In genomic region chr1:94083653-94084052, GRCh38 we compare ENCODE assay signal across 17 cellular contexts. TPM values are rescaled to one million over a fixed set of nuclear protein-coding genes. Genes with fewer than 3 reads are reported as not detected.
A peak's percentile ranks its signal among the peaks of the same experiment; 100 is the strongest.
DNase-seq lines count a peak whose midpoint lies in the region; ATAC-seq and TF ChIP-seq lines count a peak whose summit lies in the region.
"Had no signal": no experiment of that assay in that cellular context is flagged by ENCODE, and none has a peak within 500 bp of the region (broad histone marks: within the 10 kb centered on the region; RNA-seq: fewer than 3 reads in every experiment).

No MANE protein-coding gene starts in this region.

- H3K4me1 ChIP-seq in thyroid gland, result peaks cover 27 to 34% of the 10 kb centered on the region in 2 donors

- H3K36me3 Mint-ChIP-seq in glutamatergic neuron (ENCODE audit: unreplicated experiment), result no peaks in the 10 kb centered on the region

- H3K27me3 ChIP-seq in thyroid gland, result no peaks in the 10 kb centered on the region

- peaks cover 7% of the 10 kb centered on the region for H3K4me1 Mint-ChIP-seq in glutamatergic neuron (ENCODE audit: low read depth, unreplicated experiment)

- no peaks in the 10 kb centered on the region for H3K36me3 ChIP-seq in thyroid gland

- no peak for TF ChIP-seq POLR2A in thyroid gland (IDR thresholded peaks at IDR 0.05)

- H3K4me3 Mint-ChIP-seq in glutamatergic neuron (ENCODE audit: unreplicated experiment), result no peak overlapping the region

- 74 to 76% methylated on average over 4 of the region's 4 CpGs for WGBS in thyroid gland, 2 donors

- peak overlapping the region in 2 of 3 donors; percentile 60 to 65 for H3K27ac ChIP-seq in thyroid gland
- H3K27ac ChIP-seq: C4-2B, PC-9 had no signal

- no peaks in the 10 kb centered on the region for H3K9me3 Mint-ChIP-seq in glutamatergic neuron (ENCODE audit: unreplicated experiment)

- peak overlapping the region; percentile 52 for H3K27ac Mint-ChIP-seq in glutamatergic neuron (ENCODE audit: unreplicated experiment)

- intact Hi-C loops in thyroid gland (cut with DNase I), result no loop called here
- intact Hi-C loops in left cardiac atrium (cut with DNase I), result no loop called here

- H3K27me3 Mint-ChIP-seq in glutamatergic neuron (ENCODE audit: unreplicated experiment), result peaks cover 2% of the 10 kb centered on the region

- H3K4me3 ChIP-seq in thyroid gland (replicated peaks in 1 of 3), result no peak overlapping the region
- H3K4me3 ChIP-seq: PC-9 had no signal

- no peak for TF ChIP-seq CTCF in glutamatergic neuron (IDR thresholded peaks at IDR 0.05; ENCODE audit: partially characterized antibody, unreplicated experiment)
- no peak for TF ChIP-seq CTCF in thyroid gland (IDR thresholded peaks at IDR 0.05)

- no peaks in the 10 kb centered on the region for H3K9me3 ChIP-seq in thyroid gland

- DNase-seq in NCI-H510A treated with DMSO at 0.1 percent for 48 hours (lab: John Stamatoyannopoulos, UW) (peak; percentile 60), NCI-H510A (lab: John Stamatoyannopoulos, UW) (no peak), NCI-H524 (lab: John Stamatoyannopoulos, UW) (peak; percentile 17 to 67), glutamatergic neuron (no peak), thyroid gland (no peak), left cardiac atrium (no peak)
- no peak for DNase-seq in stimulated activated CD4-positive, alpha-beta T cell treated with anti-CD3 and anti-CD28 coated beads, Interleukin-12 subunit alpha, Interleukin-12 subunit beta, amount 100 ng/mL, for 4 hours
- DNase-seq: COR-L47, DMS79, GF-D8, GOT3, NCI-H146, NCI-H526 treated with DMSO at 0.1 percent for 48 hours, PC-9 had no signal

- ATAC-seq in HG03108 (IDR thresholded peaks at IDR 0.05; ENCODE audit: unreplicated experiment), result no peak
- no peak for ATAC-seq in left cardiac atrium

RNA-seq across cellular contexts. Expression of gene ABCA4, which starts 37.3 kb away (rescaled TPM):
- total RNA-seq in glutamatergic neuron (ENCODE audit: unreplicated experiment) (0.61 TPM), thyroid gland (1 to 10 TPM in 1 of 4 donors, under 1 TPM in 3; 0.44 to 1.0 (median 0.82) TPM), left cardiac atrium (under 1 TPM; 0.21 TPM)
- total RNA-seq: A172 had no signal

Comparison
In these comparisons a context has a peak if more than half of its experiments do, and no peak if none do; other contexts are left out.
1. DNase-seq: peak in NCI-H510A treated with DMSO at 0.1 percent for 48 hours (single experiment) and NCI-H524 (2 of 2); none in NCI-H510A (single experiment), glutamatergic neuron (single experiment), thyroid gland (0 of 2), left cardiac atrium (single experiment) and stimulated activated CD4-positive, alpha-beta T cell treated with anti-CD3 and anti-CD28 coated beads, Interleukin-12 subunit alpha, Interleukin-12 subunit beta, amount 100 ng/mL, for 4 hours (single experiment).